ENCODE assay signal across 1 cellular context in the genomic region with DNA sequence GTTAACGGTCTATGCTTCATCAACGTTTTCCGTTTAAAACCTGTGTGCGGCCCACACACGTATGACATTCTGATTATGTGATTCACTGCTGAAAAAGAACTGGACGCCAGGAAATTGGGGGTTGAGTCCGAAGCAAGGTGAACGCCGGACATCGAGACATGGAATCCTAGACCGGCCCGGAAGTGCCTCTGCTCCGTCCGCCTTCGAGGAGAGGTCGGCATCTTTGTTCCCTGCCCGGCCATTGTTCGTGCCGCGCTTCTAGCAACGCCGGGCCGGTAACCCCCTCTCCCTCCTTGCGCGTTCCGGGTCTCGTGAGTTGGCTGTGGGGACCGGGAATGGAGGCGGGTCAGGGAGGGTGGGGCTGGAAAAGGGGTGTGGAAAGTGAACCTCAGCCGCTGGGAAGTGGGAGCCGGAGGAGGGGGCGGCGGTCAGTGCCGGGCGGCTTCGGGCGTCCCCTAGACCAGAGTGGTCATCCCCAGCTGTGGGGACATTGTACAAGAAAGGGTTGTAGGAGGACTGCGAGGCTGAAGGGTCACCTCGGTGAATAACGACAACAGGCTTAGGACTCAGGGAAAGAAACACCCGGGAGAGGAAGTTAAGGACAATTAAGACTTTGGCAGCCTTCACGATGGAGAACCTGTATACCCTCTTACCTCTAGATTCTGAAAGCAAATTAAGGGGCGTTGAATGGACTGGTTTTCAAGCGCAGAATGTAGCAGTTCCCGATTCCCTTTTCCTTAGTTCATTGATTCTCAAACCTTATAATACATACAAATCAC.
TF ChIP-seq lines count a peak whose summit lies in the region.

A gene (plus strand): TSS at position 220 of the 779 bp plus-strand sequence. CDS start 1,810 bp downstream, outside the sequence.

TF ChIP-seq in SK-N-SH, 30 proteins besides CTCF, POLR2A, EP300 and RAD21 (continued from another document):
- TF ChIP-seq, protein P1, sequence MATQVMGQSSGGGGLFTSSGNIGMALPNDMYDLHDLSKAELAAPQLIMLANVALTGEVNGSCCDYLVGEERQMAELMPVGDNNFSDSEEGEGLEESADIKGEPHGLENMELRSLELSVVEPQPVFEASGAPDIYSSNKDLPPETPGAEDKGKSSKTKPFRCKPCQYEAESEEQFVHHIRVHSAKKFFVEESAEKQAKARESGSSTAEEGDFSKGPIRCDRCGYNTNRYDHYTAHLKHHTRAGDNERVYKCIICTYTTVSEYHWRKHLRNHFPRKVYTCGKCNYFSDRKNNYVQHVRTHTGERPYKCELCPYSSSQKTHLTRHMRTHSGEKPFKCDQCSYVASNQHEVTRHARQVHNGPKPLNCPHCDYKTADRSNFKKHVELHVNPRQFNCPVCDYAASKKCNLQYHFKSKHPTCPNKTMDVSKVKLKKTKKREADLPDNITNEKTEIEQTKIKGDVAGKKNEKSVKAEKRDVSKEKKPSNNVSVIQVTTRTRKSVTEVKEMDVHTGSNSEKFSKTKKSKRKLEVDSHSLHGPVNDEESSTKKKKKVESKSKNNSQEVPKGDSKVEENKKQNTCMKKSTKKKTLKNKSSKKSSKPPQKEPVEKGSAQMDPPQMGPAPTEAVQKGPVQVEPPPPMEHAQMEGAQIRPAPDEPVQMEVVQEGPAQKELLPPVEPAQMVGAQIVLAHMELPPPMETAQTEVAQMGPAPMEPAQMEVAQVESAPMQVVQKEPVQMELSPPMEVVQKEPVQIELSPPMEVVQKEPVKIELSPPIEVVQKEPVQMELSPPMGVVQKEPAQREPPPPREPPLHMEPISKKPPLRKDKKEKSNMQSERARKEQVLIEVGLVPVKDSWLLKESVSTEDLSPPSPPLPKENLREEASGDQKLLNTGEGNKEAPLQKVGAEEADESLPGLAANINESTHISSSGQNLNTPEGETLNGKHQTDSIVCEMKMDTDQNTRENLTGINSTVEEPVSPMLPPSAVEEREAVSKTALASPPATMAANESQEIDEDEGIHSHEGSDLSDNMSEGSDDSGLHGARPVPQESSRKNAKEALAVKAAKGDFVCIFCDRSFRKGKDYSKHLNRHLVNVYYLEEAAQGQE (IDR thresholded peaks at IDR 0.05; ENCODE audit: low read depth, low read length): 0 out of 2 replicates have a peak, but pooled peaks have one; percentile 41
- TF ChIP-seq TCF12 (IDR thresholded peaks at IDR 0.05) (peak; percentile 39; the same call in 1 of the 2 replicates), FOXJ3 (CRISPR knock-in tag; IDR thresholded peaks at IDR 0.05) (no peak; the same call in 1 of the 2 replicates), NFIC (IDR thresholded peaks at IDR 0.05; ENCODE audit: borderline replicate concordance) (peak; percentile 32; the same call in 1 of the 2 replicates), TAF1 (IDR thresholded peaks at IDR 0.05; ENCODE audit: borderline replicate concordance, low read depth, low read length) (peak; percentile 94), NRF1 (IDR thresholded peaks at IDR 0.05; ENCODE audit: low read depth, low read length) (no peak), JUND (IDR thresholded peaks at IDR 0.05) (no peak), EZH2phosphoT487 (IDR thresholded peaks at IDR 0.05; ENCODE audit: borderline replicate concordance, low read depth) (no peak), RFX5 (IDR thresholded peaks at IDR 0.05; ENCODE audit: low read length) (peak; percentile 26; the same call in 1 of the 2 replicates)
- TF ChIP-seq, protein P2, sequence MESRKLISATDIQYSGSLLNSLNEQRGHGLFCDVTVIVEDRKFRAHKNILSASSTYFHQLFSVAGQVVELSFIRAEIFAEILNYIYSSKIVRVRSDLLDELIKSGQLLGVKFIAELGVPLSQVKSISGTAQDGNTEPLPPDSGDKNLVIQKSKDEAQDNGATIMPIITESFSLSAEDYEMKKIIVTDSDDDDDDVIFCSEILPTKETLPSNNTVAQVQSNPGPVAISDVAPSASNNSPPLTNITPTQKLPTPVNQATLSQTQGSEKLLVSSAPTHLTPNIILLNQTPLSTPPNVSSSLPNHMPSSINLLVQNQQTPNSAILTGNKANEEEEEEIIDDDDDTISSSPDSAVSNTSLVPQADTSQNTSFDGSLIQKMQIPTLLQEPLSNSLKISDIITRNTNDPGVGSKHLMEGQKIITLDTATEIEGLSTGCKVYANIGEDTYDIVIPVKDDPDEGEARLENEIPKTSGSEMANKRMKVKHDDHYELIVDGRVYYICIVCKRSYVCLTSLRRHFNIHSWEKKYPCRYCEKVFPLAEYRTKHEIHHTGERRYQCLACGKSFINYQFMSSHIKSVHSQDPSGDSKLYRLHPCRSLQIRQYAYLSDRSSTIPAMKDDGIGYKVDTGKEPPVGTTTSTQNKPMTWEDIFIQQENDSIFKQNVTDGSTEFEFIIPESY (IDR thresholded peaks at IDR 0.05; ENCODE audit: borderline replicate concordance, low read depth): no peak
- TF ChIP-seq, protein P3, sequence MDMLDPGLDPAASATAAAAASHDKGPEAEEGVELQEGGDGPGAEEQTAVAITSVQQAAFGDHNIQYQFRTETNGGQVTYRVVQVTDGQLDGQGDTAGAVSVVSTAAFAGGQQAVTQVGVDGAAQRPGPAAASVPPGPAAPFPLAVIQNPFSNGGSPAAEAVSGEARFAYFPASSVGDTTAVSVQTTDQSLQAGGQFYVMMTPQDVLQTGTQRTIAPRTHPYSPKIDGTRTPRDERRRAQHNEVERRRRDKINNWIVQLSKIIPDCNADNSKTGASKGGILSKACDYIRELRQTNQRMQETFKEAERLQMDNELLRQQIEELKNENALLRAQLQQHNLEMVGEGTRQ (IDR thresholded peaks at IDR 0.05; ENCODE audit: borderline replicate concordance, low read depth, low read length): no peak
- TF ChIP-seq, protein P4, sequence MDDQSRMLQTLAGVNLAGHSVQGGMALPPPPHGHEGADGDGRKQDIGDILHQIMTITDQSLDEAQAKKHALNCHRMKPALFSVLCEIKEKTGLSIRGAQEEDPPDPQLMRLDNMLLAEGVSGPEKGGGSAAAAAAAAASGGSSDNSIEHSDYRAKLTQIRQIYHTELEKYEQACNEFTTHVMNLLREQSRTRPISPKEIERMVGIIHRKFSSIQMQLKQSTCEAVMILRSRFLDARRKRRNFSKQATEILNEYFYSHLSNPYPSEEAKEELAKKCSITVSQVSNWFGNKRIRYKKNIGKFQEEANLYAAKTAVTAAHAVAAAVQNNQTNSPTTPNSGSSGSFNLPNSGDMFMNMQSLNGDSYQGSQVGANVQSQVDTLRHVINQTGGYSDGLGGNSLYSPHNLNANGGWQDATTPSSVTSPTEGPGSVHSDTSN (IDR thresholded peaks at IDR 0.05): peak; percentile 22; the same call in 1 of the 2 replicates
TF ChIP-seq in SK-N-SH: peak in this region for 19.
